In the genomic region with DNA sequence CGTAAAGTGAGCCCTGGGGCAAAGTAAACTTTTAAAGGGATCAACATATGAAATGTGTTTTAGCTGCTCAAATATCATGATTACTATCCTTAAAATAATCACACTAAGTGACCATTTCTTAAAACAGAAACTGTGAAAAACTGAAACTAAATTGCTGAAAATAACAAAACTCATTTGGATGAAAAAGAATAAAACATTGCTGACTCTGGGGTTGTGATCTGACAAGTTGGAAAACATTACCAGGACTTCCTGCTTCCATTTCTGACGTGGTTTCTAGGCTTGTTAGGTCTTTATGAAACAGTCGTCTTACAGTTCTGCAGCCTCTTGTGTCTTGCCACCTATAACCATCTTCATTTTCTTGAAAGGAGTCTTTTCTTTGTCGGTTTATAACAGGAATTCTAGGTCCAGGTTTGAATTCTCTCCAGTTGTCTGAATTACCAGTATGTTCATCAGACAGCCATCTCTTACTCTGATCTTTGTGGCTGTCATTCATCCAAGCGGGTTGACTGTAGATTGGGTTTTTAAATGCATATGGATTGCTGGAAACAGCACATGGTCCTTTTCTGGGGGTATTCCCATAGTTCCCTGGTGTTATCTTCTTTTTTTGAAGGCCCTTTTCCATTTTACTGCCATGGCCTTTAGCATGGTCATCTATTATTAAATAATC, we compare ENCODE assay signal across 8 cellular contexts. TPM values are rescaled to one million over a fixed set of nuclear protein-coding genes. Genes with fewer than 3 reads are reported as not detected.
DNase-seq lines count a peak whose midpoint lies in the region; ATAC-seq and TF ChIP-seq lines count a peak whose summit lies in the region.

No MANE protein-coding gene starts in this region.

- H3K4me1 ChIP-seq in CD8-positive, alpha-beta memory T cell (ENCODE audit: insufficient read depth, low read length) = peaks cover 39% of the 10 kb centered on the region
- H3K4me1 ChIP-seq in Loucy (ENCODE audit: insufficient read depth, low read length, poor library complexity, severe bottlenecking) = peaks cover 50% of the 10 kb centered on the region

- H2AFZ ChIP-seq in Loucy (ENCODE audit: low read length) = no peak overlapping the region

- H3K27ac ChIP-seq in CD8-positive, alpha-beta memory T cell (ENCODE audit: low read depth, low read length) = peak overlapping the region; percentile 38

- no peaks in the 10 kb centered on the region for H3K9me3 ChIP-seq in CD8-positive, alpha-beta memory T cell (ENCODE audit: low read length)
- no peaks in the 10 kb centered on the region for H3K9me3 ChIP-seq in Loucy (ENCODE audit: insufficient read depth, low read depth, low read length)

- H3K36me3 ChIP-seq in CD8-positive, alpha-beta memory T cell (ENCODE audit: insufficient read depth, low read length) = no peaks in the 10 kb centered on the region
- H3K36me3 ChIP-seq in Loucy (ENCODE audit: insufficient read depth, low read length) = no peaks in the 10 kb centered on the region

- no peaks in the 10 kb centered on the region for H3K9me3 Mint-ChIP-seq in CD8-positive, alpha-beta memory T cell
- no peaks in the 10 kb centered on the region for H3K9me3 Mint-ChIP-seq in nephron

- POLR2A ChIA-PET in CD8-positive, alpha-beta memory T cell (lab: Charles Lee) = interaction anchor here (1.0 kb wide), 1 partner anchor 14 kb away, joined by 4 read pairs; no protein-coding TSS in a partner anchor

- H3K9ac ChIP-seq in Loucy (ENCODE audit: low read depth, low read length, poor library complexity, severe bottlenecking) = peak overlapping the region; percentile 88

- peaks cover 0 to 1% of the 10 kb centered on the region in 2 donors for H3K27me3 Mint-ChIP-seq in CD8-positive, alpha-beta memory T cell
- H3K27me3 Mint-ChIP-seq in nephron (ENCODE audit: low read depth) = no peaks in the 10 kb centered on the region

- H3K27me3 ChIP-seq in CD8-positive, alpha-beta memory T cell (ENCODE audit: insufficient read depth, low read length, poor library complexity, severe bottlenecking) = no peaks in the 10 kb centered on the region
- H3K27me3 ChIP-seq in Loucy (ENCODE audit: insufficient read depth, low read length, poor library complexity, severe bottlenecking) = no peaks in the 10 kb centered on the region

- H3K27ac Mint-ChIP-seq in CD8-positive, alpha-beta memory T cell = peak overlapping the region; percentile 52 to 98 (median 91)
- peak overlapping the region in 2 of 3 experiments; percentile 9 to 57 for H3K27ac Mint-ChIP-seq in nephron

- H3K4me1 Mint-ChIP-seq in CD8-positive, alpha-beta memory T cell = peaks cover 55 to 67% (median 64%) of the 10 kb centered on the region in 3 donors
- peaks cover 47% of the 10 kb centered on the region for H3K4me1 Mint-ChIP-seq in nephron

- H3K36me3 Mint-ChIP-seq in CD8-positive, alpha-beta memory T cell = peaks cover 12 to 43% (median 17%) of the 10 kb centered on the region in 3 donors
- H3K36me3 Mint-ChIP-seq in nephron (ENCODE audit: low read depth) = peaks cover 33% of the 10 kb centered on the region

- ATAC-seq in HG03457 (IDR thresholded peaks at IDR 0.05; ENCODE audit: unreplicated experiment) = no peak

- CTCF ChIA-PET in CD8-positive, alpha-beta memory T cell (lab: Charles Lee) = interaction anchor here (0.8 to 1.1 kb wide), 2 partner anchors 11 to 13 kb away, joined by 3 read pairs; no protein-coding TSS in a partner anchor

- no peak for TF ChIP-seq CTCF in Loucy (conservative IDR thresholded peaks at IDR 0.05; ENCODE audit: low read length)
- no peak for TF ChIP-seq CTCF in nephron (IDR thresholded peaks at IDR 0.05; ENCODE audit: unreplicated experiment in 3 of 3)

- peak overlapping the region; percentile 95 to 99 (median 98) for H3K4me3 Mint-ChIP-seq in CD8-positive, alpha-beta memory T cell
- peak overlapping the region; percentile 95 to 100 (median 97) for H3K4me3 Mint-ChIP-seq in nephron

- H3K4me2 ChIP-seq in Loucy (ENCODE audit: low read depth, low read length, poor library complexity, severe bottlenecking) = peak overlapping the region; percentile 82

- intact Hi-C loops in posterior vena cava (cut with DNase I) = no loop called here

- peak overlapping the region; percentile 99 for H3K4me3 ChIP-seq in CD8-positive, alpha-beta memory T cell (ENCODE audit: low read length)
- peak overlapping the region; percentile 100 for H3K4me3 ChIP-seq in Loucy (ENCODE audit: low read length, poor library complexity, severe bottlenecking)

- H3K9me2 ChIP-seq in Loucy (replicated peaks; ENCODE audit: low read depth, low read length) = no peaks in the 10 kb centered on the region

- H4K20me1 ChIP-seq in Loucy (ENCODE audit: insufficient read depth, low read length, poor library complexity, severe bottlenecking) = peaks cover 48% of the 10 kb centered on the region

- peak in 2 of 5 donors; percentile 30 to 41 for DNase-seq in CD8-positive, alpha-beta memory T cell
- DNase-seq in central memory CD4-positive, alpha-beta T cell = peak; percentile 46
- DNase-seq in posterior vena cava (ENCODE audit: low spot score) (no peak), kidney tubule cell (ENCODE audit: low spot score) (no peak), occipital lobe (lab: John Stamatoyannopoulos, UW) (no peak)

- H3F3A ChIP-seq in Loucy (ENCODE audit: low read depth) = no peaks in the 10 kb centered on the region; the same call in 1 of the 2 replicates

- peaks cover 56% of the 10 kb centered on the region for H3K79me2 ChIP-seq in Loucy (ENCODE audit: insufficient read depth, low read length)

RNA-seq across cellular contexts. Expression of a gene that starts 1.6 kb away (rescaled TPM):
- total RNA-seq in CD8-positive, alpha-beta memory T cell = 10 to 100 TPM; 34.2 to 36.0 TPM
- 26.1 TPM for polyA plus RNA-seq in CD8-positive, alpha-beta memory T cell
- total RNA-seq in posterior vena cava (10 to 100 TPM; 22.6 to 23.3 TPM), occipital lobe (34.0 TPM)
